1 cellular context compared by ENCODE assay signal in genomic region chr10:114044251-114045070, GRCh38.
TF ChIP-seq lines count a peak whose summit lies in the region.

No MANE protein-coding gene starts in this region.

TF ChIP-seq in WTC11, 78 proteins besides CTCF, POLR2A, EP300 and RAD21 (continued from another document):
- TF ChIP-seq AFF4 (CRISPR knock-in tag; IDR thresholded peaks at IDR 0.05; ENCODE audit: borderline replicate concordance) (no peak), ATF6 (CRISPR knock-in tag; IDR thresholded peaks at IDR 0.05) (no peak), TCF7 (CRISPR knock-in tag; IDR thresholded peaks at IDR 0.05; ENCODE audit: low read depth) (0 out of 2 replicates have a peak, but pooled peaks have one; percentile 64), CREB1 (CRISPR knock-in tag; IDR thresholded peaks at IDR 0.05) (no peak), ZNF423 (CRISPR knock-in tag; IDR thresholded peaks at IDR 0.05) (no peak), TEAD4 (CRISPR knock-in tag; IDR thresholded peaks at IDR 0.05) (no peak), CDX4 (CRISPR knock-in tag; IDR thresholded peaks at IDR 0.05; ENCODE audit: borderline replicate concordance) (no peak), MLX (CRISPR knock-in tag; IDR thresholded peaks at IDR 0.05) (no peak), ZBTB43 (CRISPR knock-in tag; IDR thresholded peaks at IDR 0.05) (0 out of 2 replicates have a peak, but pooled peaks have one; percentile 48), E2F5 (CRISPR knock-in tag; IDR thresholded peaks at IDR 0.05) (peak; percentile 15; the same call in 1 of the 2 replicates), SOX15 (CRISPR knock-in tag; IDR thresholded peaks at IDR 0.05) (no peak), ZMAT4 (CRISPR knock-in tag; IDR thresholded peaks at IDR 0.05) (no peak), SMAD3 (CRISPR knock-in tag; IDR thresholded peaks at IDR 0.05; ENCODE audit: borderline replicate concordance) (peak; percentile 14; the same call in 1 of the 2 replicates), GABPB1 (CRISPR knock-in tag; IDR thresholded peaks at IDR 0.05) (no peak), FOXP4 (CRISPR knock-in tag; IDR thresholded peaks at IDR 0.05) (peak; percentile 85), SMAD4 (CRISPR knock-in tag; IDR thresholded peaks at IDR 0.05) (peak; percentile 66; the same call in 1 of the 2 replicates), MAX (CRISPR knock-in tag; IDR thresholded peaks at IDR 0.05) (peak; percentile 93), GTF2I (CRISPR knock-in tag; conservative IDR thresholded peaks at IDR 0.05) (no peak), TEAD1 (CRISPR knock-in tag; IDR thresholded peaks at IDR 0.05) (peak; percentile 39; the same call in 1 of the 2 replicates), HMGXB4 (CRISPR knock-in tag; IDR thresholded peaks at IDR 0.05) (no peak), TP53 (CRISPR knock-in tag; IDR thresholded peaks at IDR 0.05) (peak; percentile 73; the same call in 1 of the 2 replicates), MXD4 (CRISPR knock-in tag; IDR thresholded peaks at IDR 0.05; ENCODE audit: borderline replicate concordance) (no peak), USF2 (CRISPR knock-in tag; IDR thresholded peaks at IDR 0.05) (no peak; the same call in 1 of the 2 replicates), ETV6 (CRISPR knock-in tag; IDR thresholded peaks at IDR 0.05) (peak; percentile 71; the same call in 1 of the 2 replicates), ZNF396 (CRISPR knock-in tag; IDR thresholded peaks at IDR 0.05; ENCODE audit: borderline replicate concordance) (no peak), IRF2 (CRISPR knock-in tag; IDR thresholded peaks at IDR 0.05; ENCODE audit: borderline replicate concordance, low read depth) (no peak)
TF ChIP-seq in WTC11: peak in this region for 25.
